8 cellular contexts compared by ENCODE assay signal in the genomic region with DNA sequence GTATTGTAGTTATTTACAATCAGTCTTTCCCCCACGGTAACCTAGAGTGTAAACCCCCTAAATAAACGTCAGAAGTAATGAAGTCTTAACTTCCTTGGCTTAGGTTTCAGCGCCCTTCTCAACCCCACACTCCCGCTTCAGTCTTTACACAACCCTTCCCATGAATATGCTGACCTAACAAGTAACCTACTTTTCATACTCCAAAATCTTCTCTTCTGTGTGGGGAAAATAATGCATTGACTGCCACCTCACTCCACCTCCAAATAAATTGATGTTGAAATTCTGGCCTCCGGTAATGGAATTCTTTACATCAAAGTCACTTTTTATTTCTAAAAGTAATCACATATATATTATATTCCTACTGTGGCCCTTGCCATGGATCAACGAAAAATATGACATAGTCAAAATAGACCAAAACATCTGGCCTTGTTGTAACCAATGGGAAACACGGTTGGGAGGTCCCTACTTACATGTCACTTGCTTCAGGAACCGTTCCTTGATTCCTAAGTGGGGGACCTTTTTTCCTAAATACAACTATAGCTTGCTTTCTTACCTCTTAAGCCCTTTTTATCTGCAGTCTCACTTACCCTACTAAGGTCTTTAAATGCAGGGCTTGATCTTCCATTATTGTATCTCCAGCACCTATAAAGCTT. TPM values are rescaled to one million over a fixed set of nuclear protein-coding genes. Genes with fewer than 3 reads are reported as not detected.
DNase-seq lines count a peak whose midpoint lies in the region; ATAC-seq and TF ChIP-seq lines count a peak whose summit lies in the region.

No MANE protein-coding gene starts in this region.

- H3K9me3 ChIP-seq in sigmoid colon (no peaks in the 10 kb centered on the region), adrenal gland (replicated peaks in 1 of 3) (no peaks in the 10 kb centered on the region)

- H3K27ac ChIP-seq in sigmoid colon, result peak overlapping the region in 3 of 4 donors; percentile 93 to 98 (median 95)
- H3K27ac ChIP-seq in adrenal gland, result no peak overlapping the region

- DNase-seq in NCI-H748 (lab: John Stamatoyannopoulos, UW; ENCODE audit: unreplicated experiment) (peak; percentile 26), NCI-H748 treated with DMSO at 0.1 percent for 48 hours (lab: John Stamatoyannopoulos, UW) (no peak), RKO (ENCODE audit: low spot score) (peak; percentile 66), epithelial cell of proximal tubule (ENCODE audit: low read depth) (no peak), sigmoid colon (no peak), adrenal gland (no peak), medulla oblongata (ENCODE audit: extremely low spot score) (no peak)

- H3K36me3 ChIP-seq in sigmoid colon (no peaks in the 10 kb centered on the region), adrenal gland (replicated peaks in 1 of 2) (no peaks in the 10 kb centered on the region)

- 18 to 19% methylated on average over 8 of the region's 8 CpGs for WGBS in sigmoid colon, 2 donors
- 20 to 26% (median 24%) methylated on average over 8 of the region's 8 CpGs for WGBS in adrenal gland, 4 donors

- H3K4me1 ChIP-seq in sigmoid colon, result peaks cover 0 to 20% (median 16%) of the 10 kb centered on the region in 4 donors
- H3K4me1 ChIP-seq in adrenal gland (replicated peaks in 1 of 2), result peaks cover 8 to 19% of the 10 kb centered on the region in 2 donors

- no peaks in the 10 kb centered on the region for H3K27me3 ChIP-seq in sigmoid colon
- no peaks in the 10 kb centered on the region for H3K27me3 ChIP-seq in adrenal gland

- intact Hi-C loops in sigmoid colon (cut with DNase I) (no loop called here), adrenal gland (cut with DNase I) (no loop called here)

- TF ChIP-seq POLR2A in sigmoid colon (IDR thresholded peaks at IDR 0.05), result no peak
- TF ChIP-seq POLR2A in adrenal gland (IDR thresholded peaks at IDR 0.05), result no peak

- no peak for ATAC-seq in GM18520 (IDR thresholded peaks at IDR 0.05; ENCODE audit: unreplicated experiment)

- no peak for TF ChIP-seq CTCF in epithelial cell of proximal tubule (conservative IDR thresholded peaks at IDR 0.05; ENCODE audit: low read depth, low read length)
- no peak for TF ChIP-seq CTCF in sigmoid colon (IDR thresholded peaks at IDR 0.05)
- no peak for TF ChIP-seq CTCF in adrenal gland (IDR thresholded peaks at IDR 0.05)

- H3K4me3 ChIP-seq in epithelial cell of proximal tubule (ENCODE audit: low read depth, low read length), result peak overlapping the region; percentile 83
- peak overlapping the region in 3 of 4 donors; percentile 90 to 92 (median 91) for H3K4me3 ChIP-seq in sigmoid colon
- peak overlapping the region in 2 of 4 donors; percentile 79 to 85 for H3K4me3 ChIP-seq in adrenal gland

- no peak for TF ChIP-seq EP300 in sigmoid colon (IDR thresholded peaks at IDR 0.05)

RNA-seq across cellular contexts. Expression of a gene that starts 1.0 kb away (rescaled TPM):
- total RNA-seq in epithelial cell of proximal tubule, result 12.7 and 15.6 TPM in 2 replicates
- total RNA-seq in sigmoid colon, result 1 to 10 TPM in 3 of 4 donors, under 1 TPM in 1; 0.49 to 5.0 (median 2.3) TPM
- 1 to 10 TPM; 2.1 to 9.0 (median 3.6) TPM for polyA plus RNA-seq in sigmoid colon
- total RNA-seq in adrenal gland, result 10 to 100 TPM in 2 of 8 donors, 1 to 10 TPM in 6; 1.5 to 20.1 (median 4.2) TPM
- 1 to 10 TPM; 2.9 to 5.4 (median 5.3) TPM for polyA plus RNA-seq in adrenal gland

RNA-seq across cellular contexts. Expression of a gene that starts 1.3 kb away (rescaled TPM):
- 21.4 and 24.2 TPM in 2 replicates for total RNA-seq in epithelial cell of proximal tubule
- total RNA-seq in sigmoid colon, result 10 to 100 TPM in 3 of 4 donors, 1 to 10 TPM in 1; 8.3 to 12.7 (median 10.8) TPM
- polyA plus RNA-seq in sigmoid colon, result 10 to 100 TPM in 1 of 3 donors, 1 to 10 TPM in 2; 6.6 to 15.8 (median 8.8) TPM
- 1 to 10 TPM; 4.2 to 9.4 (median 7.3) TPM for total RNA-seq in adrenal gland
- 1 to 10 TPM; 4.8 to 10.0 (median 6.8) TPM for polyA plus RNA-seq in adrenal gland

Comparison
In these comparisons a context has a peak if more than half of its experiments do, and no peak if none do; other contexts are left out.
1. DNase-seq: peak in NCI-H748 (single experiment) and RKO (single experiment); none in NCI-H748 treated with DMSO at 0.1 percent for 48 hours (single experiment), epithelial cell of proximal tubule (single experiment), sigmoid colon (single experiment), adrenal gland (0 of 7) and medulla oblongata (single experiment).
2. H3K27ac ChIP-seq: peak in sigmoid colon (3 of 4); none in adrenal gland (0 of 5).